12 cellular contexts compared by ENCODE assay signal in the genomic region with DNA sequence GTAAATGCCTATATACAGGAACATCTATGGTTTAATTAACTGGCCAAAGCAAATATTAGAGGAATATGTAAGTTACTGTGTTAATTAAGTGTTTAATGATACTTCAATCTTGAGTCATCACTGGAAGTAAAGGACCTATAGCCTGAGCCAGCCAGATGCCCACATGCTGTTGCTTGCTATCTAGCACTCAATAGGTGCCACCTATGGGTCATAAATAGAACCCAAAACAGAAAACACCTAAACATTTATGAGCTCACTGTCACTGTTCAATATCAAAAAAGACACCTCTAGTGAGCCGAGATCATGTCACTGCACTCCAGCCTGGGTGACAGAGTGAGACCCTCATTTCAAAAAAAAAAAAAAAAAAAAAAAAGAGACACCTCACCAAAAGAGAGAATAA. TPM values are rescaled to one million over a fixed set of nuclear protein-coding genes. Genes with fewer than 3 reads are reported as not detected.
DNase-seq lines count a peak whose midpoint lies in the region; ATAC-seq and TF ChIP-seq lines count a peak whose summit lies in the region.
"Had no signal": no experiment of that assay in that cellular context is flagged by ENCODE, and none has a peak within 500 bp of the region (broad histone marks: within the 10 kb centered on the region; RNA-seq: fewer than 3 reads in every experiment).

No MANE protein-coding gene starts in this region.

- no peak overlapping the region for H3K4me3 ChIP-seq in cardiac muscle cell
- no peak overlapping the region for H3K4me3 ChIP-seq in right atrium auricular region
- no peak overlapping the region for H3K4me3 ChIP-seq in RWPE2 (ENCODE audit: severe bottlenecking)

- H3K4me3 Mint-ChIP-seq in type B pancreatic cell = no peak overlapping the region
- H3K4me3 Mint-ChIP-seq in activated CD4-positive, alpha-beta T cell treated with anti-CD3 and anti-CD28 coated beads, Interleukin-2, amount 10 ng/mL, durations not matched to agents 7 days and 5 days = no peak overlapping the region

- H3K36me3 Mint-ChIP-seq in type B pancreatic cell = peaks cover 15% of the 10 kb centered on the region
- peaks cover 8% of the 10 kb centered on the region for H3K36me3 Mint-ChIP-seq in activated CD4-positive, alpha-beta T cell treated with anti-CD3 and anti-CD28 coated beads, Interleukin-2, amount 10 ng/mL, durations not matched to agents 7 days and 5 days (ENCODE audit: low read depth)

- H3K27me3 Mint-ChIP-seq in type B pancreatic cell = no peaks in the 10 kb centered on the region
- no peaks in the 10 kb centered on the region for H3K27me3 Mint-ChIP-seq in activated CD4-positive, alpha-beta T cell treated with anti-CD3 and anti-CD28 coated beads, Interleukin-2, amount 10 ng/mL, durations not matched to agents 7 days and 5 days
- H3K27me3 Mint-ChIP-seq: CD8-positive, alpha-beta memory T cell had no signal

- H3K36me3 ChIP-seq in cardiac muscle cell (peaks cover 9% of the 10 kb centered on the region), right atrium auricular region (peaks cover 43% of the 10 kb centered on the region), RWPE2 (ENCODE audit: low read depth) (peaks cover 14% of the 10 kb centered on the region)

- no peaks in the 10 kb centered on the region for H3K4me1 Mint-ChIP-seq in type B pancreatic cell (ENCODE audit: unreplicated experiment)
- H3K4me1 Mint-ChIP-seq in activated CD4-positive, alpha-beta T cell treated with anti-CD3 and anti-CD28 coated beads, Interleukin-2, amount 10 ng/mL, durations not matched to agents 7 days and 5 days = no peaks in the 10 kb centered on the region
- H3K4me1 Mint-ChIP-seq: CD8-positive, alpha-beta memory T cell had no signal

- H3K9me3 Mint-ChIP-seq in type B pancreatic cell = no peaks in the 10 kb centered on the region
- no peaks in the 10 kb centered on the region for H3K9me3 Mint-ChIP-seq in activated CD4-positive, alpha-beta T cell treated with anti-CD3 and anti-CD28 coated beads, Interleukin-2, amount 10 ng/mL, durations not matched to agents 7 days and 5 days
- H3K9me3 Mint-ChIP-seq: CD8-positive, alpha-beta memory T cell had no signal

- no peaks in the 10 kb centered on the region for H3K9me3 ChIP-seq in cardiac muscle cell (ENCODE audit: low read depth)
- no peaks in the 10 kb centered on the region for H3K9me3 ChIP-seq in right atrium auricular region
- H3K9me3 ChIP-seq in RWPE2 (ENCODE audit: severe bottlenecking) = no peaks in the 10 kb centered on the region

- ATAC-seq in RWPE2 (ENCODE audit: low read depth) (peak; percentile 74; the same call in 2 of the 3 replicates), HG02642 (IDR thresholded peaks at IDR 0.05; ENCODE audit: poor library complexity, unreplicated experiment) (no peak)

- DNase-seq in cardiac muscle cell (ENCODE audit: low read depth in 1 of 2, low spot score in 1 of 2) = peak in 1 of 2 donors; percentile 26
- DNase-seq in right atrium auricular region (ENCODE audit: low spot score) = no peak
- DNase-seq in RWPE2 (ENCODE audit: low spot score) = no peak
- peak; percentile 5 for DNase-seq in fibroblast of peridontal ligament (ENCODE audit: extremely low read depth)
- DNase-seq in type B pancreatic cell (ENCODE audit: extremely low spot score, unreplicated experiment) = no peak
- DNase-seq in activated CD4-positive, alpha-beta T cell treated with anti-CD3 and anti-CD28 coated beads, Interleukin-2, amount 10 ng/mL, durations not matched to agents 7 days and 5 days = no peak
- DNase-seq in NCI-H2081 treated with DMSO at 0.1 percent for 48 hours (lab: John Stamatoyannopoulos, UW) = no peak
- DNase-seq: activated naive CD4-positive, alpha-beta T cell treated with Interleukin-2 at 50 U/mL for 16 hours; CD8-positive, alpha-beta memory T cell; glutamatergic neuron; NCI-H1694 treated with DMSO at 0.1 percent for 48 hours had no signal

- H3K27ac Mint-ChIP-seq in type B pancreatic cell = no peak overlapping the region
- no peak overlapping the region for H3K27ac Mint-ChIP-seq in activated CD4-positive, alpha-beta T cell treated with anti-CD3 and anti-CD28 coated beads, Interleukin-2, amount 10 ng/mL, durations not matched to agents 7 days and 5 days

- POLR2A ChIA-PET in activated CD4-positive, alpha-beta T cell treated with anti-CD3 and anti-CD28 coated beads, Interleukin-2, amount 10 ng/mL, durations not matched to agents 7 days and 5 days (lab: Charles Lee) = interaction anchor here (0.6 kb wide), 1 partner anchor 72 kb away, joined by 3 read pairs; no protein-coding TSS in a partner anchor

- no peak overlapping the region for H3K27ac ChIP-seq in cardiac muscle cell
- H3K27ac ChIP-seq in right atrium auricular region = no peak overlapping the region
- no peak overlapping the region for H3K27ac ChIP-seq in RWPE2 (ENCODE audit: poor library complexity, severe bottlenecking)

- H3K27me3 ChIP-seq in cardiac muscle cell = no peaks in the 10 kb centered on the region
- no peaks in the 10 kb centered on the region for H3K27me3 ChIP-seq in right atrium auricular region
- H3K27me3 ChIP-seq in RWPE2 (ENCODE audit: insufficient read depth, poor library complexity, severe bottlenecking) = no peaks in the 10 kb centered on the region

- no peaks in the 10 kb centered on the region for H3K4me1 ChIP-seq in cardiac muscle cell (ENCODE audit: low read depth)
- H3K4me1 ChIP-seq in right atrium auricular region = no peaks in the 10 kb centered on the region
- no peaks in the 10 kb centered on the region for H3K4me1 ChIP-seq in RWPE2 (ENCODE audit: insufficient read depth, poor library complexity, severe bottlenecking)

- CTCF ChIA-PET in activated CD4-positive, alpha-beta T cell treated with anti-CD3 and anti-CD28 coated beads, Interleukin-2, amount 10 ng/mL, durations not matched to agents 7 days and 5 days (lab: Charles Lee) = interaction anchor here (1.1 to 1.5 kb wide), 2 partner anchors 9 to 25 kb away, joined by 3 to 4 read pairs; no protein-coding TSS in a partner anchor

- TF ChIP-seq CTCF in cardiac muscle cell (IDR thresholded peaks at IDR 0.05; ENCODE audit: low read depth, low read length) (peak; percentile 24), right atrium auricular region (IDR thresholded peaks at IDR 0.05) (peak in 1 of 2 donors; percentile 32), RWPE2 (IDR thresholded peaks at IDR 0.05; ENCODE audit: poor library complexity, severe bottlenecking) (peak; percentile 53), type B pancreatic cell (conservative IDR thresholded peaks at IDR 0.05) (peak; percentile 33)

RNA-seq across cellular contexts. Expression of gene IP6K2, which starts 48.4 kb away (rescaled TPM):
- total RNA-seq in cardiac muscle cell (87.4 and 119 TPM in 2 replicates), right atrium auricular region (10 to 100 TPM; 35.7 to 39.6 TPM), type B pancreatic cell (ENCODE audit: low replicate concordance) (104 and 145 TPM in 2 replicates)
- 130 and 140 TPM in 2 replicates for polyA plus RNA-seq in cardiac muscle cell
- 10 to 100 TPM; 56.6 to 61.2 TPM for total RNA-seq in activated CD4-positive, alpha-beta T cell treated with anti-CD3 and anti-CD28 coated beads, Interleukin-2, amount 10 ng/mL, durations not matched to agents 7 days and 5 days
